ENCODE assay signal across 14 cellular contexts in the genomic region with DNA sequence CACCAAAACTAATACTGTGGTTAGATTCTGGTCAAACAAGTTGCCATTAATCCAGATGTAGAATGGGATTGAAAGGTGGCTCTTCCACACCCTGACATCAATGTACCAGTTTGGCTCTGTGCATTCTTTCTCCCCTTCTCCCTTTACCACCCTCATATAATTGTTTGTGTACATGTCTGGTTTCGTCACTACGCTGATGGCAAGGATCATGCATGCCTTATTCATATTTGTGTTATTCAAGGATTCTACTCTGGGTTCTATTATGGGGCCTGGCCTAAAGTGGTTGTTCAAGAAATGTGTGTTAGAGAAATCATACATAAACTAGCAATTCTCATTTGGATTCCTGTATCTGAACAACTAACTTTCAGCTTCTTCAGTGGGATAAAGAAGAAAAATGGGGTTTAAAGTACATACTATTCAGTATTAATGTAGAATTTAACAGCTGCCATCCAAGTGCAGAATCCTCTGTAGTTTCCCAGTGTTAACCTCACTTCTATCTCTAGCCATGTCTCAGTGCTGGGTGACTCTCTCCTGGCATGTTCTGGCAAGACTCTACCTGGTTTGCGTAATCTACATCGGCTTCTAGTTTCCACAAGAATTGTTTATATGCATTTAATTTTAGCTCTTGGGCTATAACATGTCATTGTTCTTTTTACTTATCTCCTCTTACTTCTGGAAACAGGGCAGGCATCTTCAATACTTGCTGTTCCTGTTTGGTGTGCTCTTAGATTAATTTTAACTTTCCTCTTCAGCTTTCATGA. TPM values are rescaled to one million over a fixed set of nuclear protein-coding genes. Genes with fewer than 3 reads are reported as not detected.
DNase-seq lines count a peak whose midpoint lies in the region; ATAC-seq and TF ChIP-seq lines count a peak whose summit lies in the region.
"Had no signal": no experiment of that assay in that cellular context is flagged by ENCODE, and none has a peak within 500 bp of the region (broad histone marks: within the 10 kb centered on the region; RNA-seq: fewer than 3 reads in every experiment).

No MANE protein-coding gene starts in this region.

- H3K27me3 ChIP-seq in adipocyte (replicated peaks; ENCODE audit: control insufficient read depth, insufficient read depth, low read length) (no peaks in the 10 kb centered on the region), left lung (no peaks in the 10 kb centered on the region), upper lobe of right lung (no peaks in the 10 kb centered on the region)

- peaks cover 40% of the 10 kb centered on the region for H3K27me3 Mint-ChIP-seq in T-helper 1 cell treated with Interleukin-12 subunit alpha and Interleukin-12 subunit beta and Interleukin-4 antibody, amounts not matched to agents 30 μg/mL and 1 μg/mL, for 36 hours (ENCODE audit: low read depth)
- H3K27me3 Mint-ChIP-seq: naive B cell had no signal

- no peaks in the 10 kb centered on the region for H3K9me3 Mint-ChIP-seq in T-helper 1 cell treated with Interleukin-12 subunit alpha and Interleukin-12 subunit beta and Interleukin-4 antibody, amounts not matched to agents 30 μg/mL and 1 μg/mL, for 36 hours
- H3K9me3 Mint-ChIP-seq: activated CD4-positive, alpha-beta memory T cell treated with anti-CD3 and anti-CD28 coated beads for 36 hours; naive B cell had no signal

- peak overlapping the region; percentile 13 for H3K4me3 ChIP-seq in adipocyte (ENCODE audit: low read length)
- H3K4me3 ChIP-seq in left lung: no peak overlapping the region
- no peak overlapping the region for H3K4me3 ChIP-seq in upper lobe of right lung

- H3K9me3 ChIP-seq in adipocyte (ENCODE audit: control insufficient read depth, low read length) (no peaks in the 10 kb centered on the region), left lung (no peaks in the 10 kb centered on the region), upper lobe of right lung (no peaks in the 10 kb centered on the region)
- H3K9me3 ChIP-seq: SK-N-SH had no signal

- H3K27ac ChIP-seq in left lung (peak overlapping the region in 1 of 2 donors; percentile 41), upper lobe of right lung (peak overlapping the region; percentile 8)

- TF ChIP-seq CTCF in left lung (IDR thresholded peaks at IDR 0.05): no peak
- no peak for TF ChIP-seq CTCF in upper lobe of right lung (IDR thresholded peaks at IDR 0.05)

- no peak overlapping the region for H3K4me3 Mint-ChIP-seq in T-helper 1 cell treated with Interleukin-12 subunit alpha and Interleukin-12 subunit beta and Interleukin-4 antibody, amounts not matched to agents 30 μg/mL and 1 μg/mL, for 36 hours
- H3K4me3 Mint-ChIP-seq: activated CD4-positive, alpha-beta memory T cell treated with anti-CD3 and anti-CD28 coated beads for 36 hours; naive B cell had no signal

- DNase-seq in T-helper 1 cell: no peak
- peak; percentile 57 for DNase-seq in adipocyte (ENCODE audit: low read depth)
- DNase-seq in left lung: no peak
- no peak for DNase-seq in upper lobe of right lung
- no peak for DNase-seq in NCI-H146 (lab: John Stamatoyannopoulos, UW)
- no peak for DNase-seq in NOMO-1 (lab: John Stamatoyannopoulos, UW; ENCODE audit: unreplicated experiment in 2 of 2)
- DNase-seq: activated CD4-positive, alpha-beta memory T cell treated with anti-CD3 and anti-CD28 coated beads for 36 hours; amygdala; naive B cell; NCI-H2227 treated with DMSO at 0.1 percent for 48 hours; SK-N-SH had no signal

- peak; percentile 58 for ATAC-seq in left lung
- ATAC-seq in upper lobe of right lung: peak; percentile 34
- ATAC-seq in HG02852 (IDR thresholded peaks at IDR 0.05; ENCODE audit: unreplicated experiment): no peak

- H3K36me3 Mint-ChIP-seq in T-helper 1 cell treated with Interleukin-12 subunit alpha and Interleukin-12 subunit beta and Interleukin-4 antibody, amounts not matched to agents 30 μg/mL and 1 μg/mL, for 36 hours (ENCODE audit: low read depth): peaks cover 2% of the 10 kb centered on the region
- H3K36me3 Mint-ChIP-seq: activated CD4-positive, alpha-beta memory T cell treated with anti-CD3 and anti-CD28 coated beads for 36 hours; naive B cell had no signal

- intact Hi-C loops in left lung (cut with DNase I) (no loop called here), upper lobe of right lung (cut with DNase I) (no loop called here)

- H3K9ac ChIP-seq in adipocyte (ENCODE audit: low read length): peak overlapping the region; percentile 27
- H3K9ac ChIP-seq: SK-N-SH had no signal

- H3K36me3 ChIP-seq in adipocyte (ENCODE audit: control insufficient read depth, insufficient read depth, low read length, severe bottlenecking) (no peaks in the 10 kb centered on the region), left lung (no peaks in the 10 kb centered on the region), upper lobe of right lung (no peaks in the 10 kb centered on the region)

- H3K4me1 Mint-ChIP-seq in T-helper 1 cell treated with Interleukin-12 subunit alpha and Interleukin-12 subunit beta and Interleukin-4 antibody, amounts not matched to agents 30 μg/mL and 1 μg/mL, for 36 hours (ENCODE audit: low read depth): peaks cover 31% of the 10 kb centered on the region

- peak overlapping the region; percentile 22 for H3K27ac Mint-ChIP-seq in T-helper 1 cell treated with Interleukin-12 subunit alpha and Interleukin-12 subunit beta and Interleukin-4 antibody, amounts not matched to agents 30 μg/mL and 1 μg/mL, for 36 hours
- H3K27ac Mint-ChIP-seq: activated CD4-positive, alpha-beta memory T cell treated with anti-CD3 and anti-CD28 coated beads for 36 hours had no signal

- H3K4me1 ChIP-seq in adipocyte (ENCODE audit: control insufficient read depth, insufficient read depth, low read length) (peaks cover 63% of the 10 kb centered on the region), left lung (peaks cover 4 to 27% of the 10 kb centered on the region in 2 donors), upper lobe of right lung (peaks cover 9% of the 10 kb centered on the region)

RNA-seq across cellular contexts. Expression of a gene that starts 27.9 kb away (rescaled TPM):
- total RNA-seq in left lung (10 to 100 TPM; 17.0 to 75.6 TPM), upper lobe of right lung (31.3 TPM)

RNA-seq across cellular contexts. Expression of a gene that starts 42.5 kb away (rescaled TPM):
- total RNA-seq in left lung (1 to 10 TPM in 1 of 2 donors, under 1 TPM in 1; 0.58 to 1.6 TPM), upper lobe of right lung (2.3 TPM)
- total RNA-seq: left lobe of liver had no signal

RNA-seq across cellular contexts. Expression of a gene that starts 42.9 kb away (rescaled TPM):
- total RNA-seq in left lung: 1 to 10 TPM; 1.2 to 1.6 TPM
- total RNA-seq in upper lobe of right lung: 5.1 TPM
